In genomic region chr15:90291679-90292356, GRCh38 we compare ENCODE assay signal across 2 cellular contexts.
TF ChIP-seq lines count a peak whose summit lies in the region.

No MANE protein-coding gene starts in this region.

TF ChIP-seq in SK-N-SH, 30 proteins besides CTCF, POLR2A, EP300 and RAD21 (continued from another document):
- TF ChIP-seq MAX (IDR thresholded peaks at IDR 0.05; ENCODE audit: low read depth) (no peak), MEF2A (IDR thresholded peaks at IDR 0.05; ENCODE audit: borderline replicate concordance, low read depth) (no peak), TCF12 (IDR thresholded peaks at IDR 0.05) (no peak), SMC3 (IDR thresholded peaks at IDR 0.05; ENCODE audit: low read depth, low read length) (no peak), MXI1 (IDR thresholded peaks at IDR 0.05; ENCODE audit: low read depth, low read length) (no peak), PBX3 (IDR thresholded peaks at IDR 0.05) (no peak), TAF1 (IDR thresholded peaks at IDR 0.05; ENCODE audit: borderline replicate concordance, low read depth, low read length) (no peak), SIN3A (IDR thresholded peaks at IDR 0.05; ENCODE audit: borderline replicate concordance, low read depth, low read length) (no peak), TEAD4 (IDR thresholded peaks at IDR 0.05; ENCODE audit: borderline replicate concordance, insufficient read depth) (no peak), RCOR1 (IDR thresholded peaks at IDR 0.05; ENCODE audit: low read length) (no peak), GATA2 (CRISPR knock-in tag; IDR thresholded peaks at IDR 0.05) (no peak), NFIC (IDR thresholded peaks at IDR 0.05; ENCODE audit: borderline replicate concordance) (no peak), POLR2AphosphoS5 (IDR thresholded peaks at IDR 0.05; ENCODE audit: low read depth, low read length) (no peak), FOXJ3 (CRISPR knock-in tag; IDR thresholded peaks at IDR 0.05) (no peak)
TF ChIP-seq in SK-N-SH: peak in this region for 0.

TF ChIP-seq in SK-N-SH treated with all-trans-retinoic acid at 6 μM for 48 hours, 23 proteins besides CTCF, POLR2A, EP300 and RAD21 (continued from another document):
- TF ChIP-seq POU6F1 (CRISPR knock-in tag; IDR thresholded peaks at IDR 0.05; ENCODE audit: borderline replicate concordance, low read depth): no peak
- no peak for TF ChIP-seq GLIS3 (CRISPR knock-in tag; IDR thresholded peaks at IDR 0.05)
- TF ChIP-seq CSDC2 (CRISPR knock-in tag; IDR thresholded peaks at IDR 0.05): no peak
- no peak for TF ChIP-seq BACH2 (CRISPR knock-in tag; IDR thresholded peaks at IDR 0.05; ENCODE audit: borderline replicate concordance)
- no peak for TF ChIP-seq ZNF70 (CRISPR knock-in tag; IDR thresholded peaks at IDR 0.05)
- no peak for TF ChIP-seq CSRNP3 (CRISPR knock-in tag; IDR thresholded peaks at IDR 0.05)
- no peak for TF ChIP-seq ZNF565 (CRISPR knock-in tag; conservative IDR thresholded peaks at IDR 0.05; ENCODE audit: low read depth)
- no peak for TF ChIP-seq RARB (CRISPR knock-in tag; IDR thresholded peaks at IDR 0.05)
